In the genomic region with DNA sequence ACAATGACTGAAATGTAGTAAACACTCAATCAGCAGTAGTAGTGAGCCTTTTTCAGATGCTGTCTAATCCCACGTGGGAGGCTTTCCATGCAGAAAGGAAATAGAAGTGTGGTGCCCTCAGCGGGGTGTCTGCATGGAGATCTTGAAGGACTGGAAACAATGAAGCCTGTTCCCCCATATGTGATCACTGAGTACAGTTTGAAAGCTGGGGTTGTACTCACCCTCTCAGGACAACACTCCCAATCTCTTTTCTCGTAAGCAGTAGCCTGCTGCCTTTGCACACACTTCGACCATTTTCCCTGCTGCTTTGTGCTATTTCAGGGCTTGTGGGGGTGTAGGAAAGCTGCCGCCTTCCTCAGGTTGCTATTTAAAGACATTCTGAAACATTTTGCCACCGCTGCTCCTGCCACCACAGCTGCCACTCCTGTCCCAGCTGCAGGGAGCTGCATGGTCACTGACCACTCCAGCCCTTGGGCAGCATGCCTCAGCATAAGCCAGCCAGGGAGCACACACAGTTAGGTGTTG, we compare ENCODE assay signal across 1 cellular context.
TF ChIP-seq lines count a peak whose summit lies in the region.

No MANE protein-coding gene starts in this region.

TF ChIP-seq in GM23338, 12 proteins besides CTCF, POLR2A, EP300 and RAD21 (continued from another document):
- TF ChIP-seq, protein P1, sequence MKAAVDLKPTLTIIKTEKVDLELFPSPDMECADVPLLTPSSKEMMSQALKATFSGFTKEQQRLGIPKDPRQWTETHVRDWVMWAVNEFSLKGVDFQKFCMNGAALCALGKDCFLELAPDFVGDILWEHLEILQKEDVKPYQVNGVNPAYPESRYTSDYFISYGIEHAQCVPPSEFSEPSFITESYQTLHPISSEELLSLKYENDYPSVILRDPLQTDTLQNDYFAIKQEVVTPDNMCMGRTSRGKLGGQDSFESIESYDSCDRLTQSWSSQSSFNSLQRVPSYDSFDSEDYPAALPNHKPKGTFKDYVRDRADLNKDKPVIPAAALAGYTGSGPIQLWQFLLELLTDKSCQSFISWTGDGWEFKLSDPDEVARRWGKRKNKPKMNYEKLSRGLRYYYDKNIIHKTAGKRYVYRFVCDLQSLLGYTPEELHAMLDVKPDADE (IDR thresholded peaks at IDR 0.05): no peak
- no peak for TF ChIP-seq EZH2 (IDR thresholded peaks at IDR 0.05; ENCODE audit: low read depth, unreplicated experiment)
- no peak for TF ChIP-seq JUNB (IDR thresholded peaks at IDR 0.05; ENCODE audit: unreplicated experiment)
